Comparison of ENCODE assay signal across 1 cellular context in the genomic region with DNA sequence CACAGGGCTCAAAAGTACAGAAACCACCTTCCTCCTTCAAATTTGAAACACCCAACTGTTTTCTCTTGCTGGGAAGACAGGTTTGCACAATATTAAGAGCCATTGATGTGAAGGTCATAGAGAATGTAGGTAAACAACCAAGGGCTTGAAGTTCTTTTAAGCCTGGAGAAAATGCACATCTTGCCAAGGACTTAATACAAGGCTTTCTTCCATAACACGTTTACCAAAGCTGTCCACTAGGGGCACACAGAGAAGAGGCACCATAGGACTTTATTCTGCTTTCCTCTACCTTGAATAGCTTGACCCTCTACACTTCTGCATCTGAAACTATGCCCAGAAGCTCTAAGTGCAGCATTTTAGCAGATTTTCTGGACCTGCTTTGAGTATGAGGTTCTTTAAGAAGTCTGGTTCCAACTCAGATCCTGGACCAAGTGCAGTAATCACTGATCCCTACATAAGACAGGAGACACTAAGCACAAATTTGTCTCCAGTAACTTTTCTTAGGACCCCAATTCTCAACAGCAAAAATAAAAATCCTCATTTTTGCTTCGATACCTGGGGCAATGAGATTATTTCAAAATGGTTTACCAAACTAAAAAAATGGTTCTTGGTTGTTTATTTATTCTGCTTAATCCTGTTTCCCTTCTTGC.
TF ChIP-seq lines count a peak whose summit lies in the region.

No MANE protein-coding gene starts in this region.

TF ChIP-seq in A549, 52 proteins besides CTCF, POLR2A, EP300 and RAD21 (continued from another document):
- TF ChIP-seq HMGXB4 (CRISPR knock-in tag; IDR thresholded peaks at IDR 0.05; ENCODE audit: borderline replicate concordance): no peak
- TF ChIP-seq KDM5A (IDR thresholded peaks at IDR 0.05): no peak
- no peak for TF ChIP-seq NR3C1 (IDR thresholded peaks at IDR 0.05)
- TF ChIP-seq MAFK (IDR thresholded peaks at IDR 0.05; ENCODE audit: partially characterized antibody): no peak
- no peak for TF ChIP-seq BHLHE40 (IDR thresholded peaks at IDR 0.05; ENCODE audit: low read depth, low read length)
- no peak for TF ChIP-seq ZNF302 (CRISPR knock-in tag; IDR thresholded peaks at IDR 0.05)
- TF ChIP-seq CEBPB (IDR thresholded peaks at IDR 0.05): no peak
- no peak for TF ChIP-seq ELK1 (IDR thresholded peaks at IDR 0.05; ENCODE audit: low read depth, low read length)
